ENCODE assay signal across 8 cellular contexts in the genomic region with DNA sequence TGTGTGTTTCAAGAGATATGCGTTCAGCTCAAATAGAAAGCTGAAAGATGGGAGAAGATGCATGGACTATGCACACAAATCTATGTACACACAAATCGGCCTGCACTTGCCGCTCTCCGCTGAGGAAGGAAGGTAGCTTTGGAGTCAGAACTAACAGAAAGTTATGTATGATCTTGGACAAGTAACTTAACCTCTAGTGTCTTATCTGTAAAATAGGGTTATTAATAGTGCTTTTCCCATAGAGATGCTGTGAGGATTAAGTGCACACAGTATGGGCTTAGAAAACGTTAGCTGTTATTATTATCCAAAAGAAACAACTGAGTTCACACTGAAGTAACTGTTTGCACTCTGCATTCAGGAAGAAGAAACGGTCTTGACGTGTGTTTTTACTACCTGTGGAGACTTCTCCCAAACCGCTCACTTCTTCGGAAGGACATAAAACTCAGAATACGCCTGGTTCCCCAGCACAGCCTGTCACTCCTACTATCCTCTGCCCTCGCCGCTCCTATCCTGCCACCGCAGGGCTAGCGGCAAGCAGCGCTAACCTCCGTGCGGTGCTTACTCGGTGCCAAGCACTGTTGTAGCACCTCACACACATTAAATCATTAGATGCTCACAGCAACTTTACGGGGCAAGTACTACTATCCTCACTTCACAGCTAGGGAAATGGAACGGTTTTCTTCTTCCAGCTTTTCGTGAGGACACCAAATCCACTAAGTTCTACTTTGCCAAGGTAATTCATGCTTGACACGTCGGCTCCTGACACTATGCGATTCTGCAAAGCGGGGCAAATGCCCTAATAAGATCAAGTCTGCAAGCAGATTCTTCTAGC. TPM values are rescaled to one million over a fixed set of nuclear protein-coding genes. Genes with fewer than 3 reads are reported as not detected.
DNase-seq lines count a peak whose midpoint lies in the region; ATAC-seq and TF ChIP-seq lines count a peak whose summit lies in the region.

No MANE protein-coding gene starts in this region.

- H3K36me3 ChIP-seq in Panc1 (ENCODE audit: control insufficient read depth, insufficient read depth, low read length) = no peaks in the 10 kb centered on the region
- no peaks in the 10 kb centered on the region for H3K36me3 ChIP-seq in ascending aorta
- no peaks in the 10 kb centered on the region for H3K36me3 ChIP-seq in iPS-20b (ENCODE audit: insufficient read depth, low read depth, low read length)
- H3K36me3 ChIP-seq in smooth muscle cell (ENCODE audit: low read depth) = no peaks in the 10 kb centered on the region

- in situ Hi-C loops in Panc1 (cut with HindIII; ENCODE audit: low pct_unique_long_range_greater_than_20kb, low sequenced_read_pairs) = no loop called here

- peaks cover 21% of the 10 kb centered on the region for H3K4me1 ChIP-seq in Panc1 (ENCODE audit: control insufficient read depth, insufficient read depth, low read length)
- peaks cover 0 to 10% of the 10 kb centered on the region in 2 donors for H3K4me1 ChIP-seq in ascending aorta
- no peaks in the 10 kb centered on the region for H3K4me1 ChIP-seq in iPS-20b (ENCODE audit: insufficient read depth, low read length)
- no peaks in the 10 kb centered on the region for H3K4me1 ChIP-seq in smooth muscle cell (ENCODE audit: low read depth)

- intact Hi-C loops in Panc1 (cut with micrococcal nuclease; ENCODE audit: unreplicated experiment) (no loop called here), ascending aorta (cut with DNase I) (loop anchor here (2.0 to 10.0 kb wide), 8 partner anchors 32 to 332 kb away; no protein-coding TSS in a partner anchor)

- no peaks in the 10 kb centered on the region for H3F3A ChIP-seq in smooth muscle cell (ENCODE audit: low read depth)

- ATAC-seq in Panc1 (peak; percentile 61), HG03469 (IDR thresholded peaks at IDR 0.05; ENCODE audit: unreplicated experiment) (no peak)

- POLR2A ChIA-PET in Panc1 (lab: Charles Lee) = no interaction called here

- DNase-seq in GM20000 (ENCODE audit: low spot score) (peak; percentile 40), Panc1 (ENCODE audit: low read depth, low spot score) (no peak), ascending aorta (ENCODE audit: low spot score in 2 of 2) (no peak), smooth muscle cell (lab: John Stamatoyannopoulos, UW; ENCODE audit: unreplicated experiment) (no peak), HUDEP-2 (lab: John Stamatoyannopoulos, UW; ENCODE audit: unreplicated experiment in 76 of 76) (no peak), hepatic stellate cell (ENCODE audit: low spot score) (no peak)

- H3K9ac ChIP-seq in iPS-20b (ENCODE audit: low read depth, low read length) = no peak overlapping the region
- H3K9ac ChIP-seq in smooth muscle cell (ENCODE audit: low read depth) = peak overlapping the region; percentile 24

- H3K27me3 ChIP-seq in Panc1 (ENCODE audit: control insufficient read depth, insufficient read depth, low read length) = no peaks in the 10 kb centered on the region
- no peaks in the 10 kb centered on the region for H3K27me3 ChIP-seq in ascending aorta
- H3K27me3 ChIP-seq in iPS-20b (ENCODE audit: insufficient read depth, low read length) = peaks cover 49% of the 10 kb centered on the region
- no peaks in the 10 kb centered on the region for H3K27me3 ChIP-seq in smooth muscle cell (ENCODE audit: low read depth)

- peaks cover 36% of the 10 kb centered on the region for H4K20me1 ChIP-seq in smooth muscle cell (ENCODE audit: low read depth)

- no TSS peak for BruUV-seq in Panc1 (replicated peaks; lab: Mats Ljungman, UMichigan)

- H3K4me2 ChIP-seq in smooth muscle cell = peak overlapping the region; percentile 94

- 18% methylated on average over 25 of the region's 25 CpGs for WGBS in smooth muscle cell (ENCODE audit: low lambda C conversion rate)

- TF ChIP-seq CTCF in GM20000 (IDR thresholded peaks at IDR 0.05; ENCODE audit: extremely low read depth, missing control alignments) (no peak), Panc1 (IDR thresholded peaks at IDR 0.05) (no peak), ascending aorta (IDR thresholded peaks at IDR 0.05) (no peak), smooth muscle cell (IDR thresholded peaks at IDR 0.05; ENCODE audit: borderline replicate concordance, insufficient read depth, poor library complexity, severe bottlenecking) (no peak)

- peak overlapping the region; percentile 88 for H2AFZ ChIP-seq in smooth muscle cell (ENCODE audit: low read depth)

- peaks cover 57% of the 10 kb centered on the region for H3K79me2 ChIP-seq in smooth muscle cell (ENCODE audit: low read depth)

- H3K27ac ChIP-seq in Panc1 (ENCODE audit: low read length) = peak overlapping the region; percentile 81
- peak overlapping the region; percentile 83 to 95 for H3K27ac ChIP-seq in ascending aorta
- H3K27ac ChIP-seq in iPS-20b (ENCODE audit: low read length) = no peak overlapping the region
- no peak overlapping the region for H3K27ac ChIP-seq in smooth muscle cell (ENCODE audit: low read depth)

- CTCF ChIA-PET in Panc1 (lab: Charles Lee) = interaction anchor here (0.6 kb wide), 2 partner anchors 95 to 372 kb away, joined by 3 read pairs; no protein-coding TSS in a partner anchor

- H3K4me3 ChIP-seq in Panc1 (ENCODE audit: low read depth in 2 of 2, low read length in 2 of 2) (peak overlapping the region; percentile 68 to 81), ascending aorta (peak overlapping the region; percentile 64 to 90), iPS-20b (ENCODE audit: low read length) (peak overlapping the region; percentile 87), smooth muscle cell (peak overlapping the region; percentile 81)

- H3K9me3 ChIP-seq in Panc1 (ENCODE audit: control insufficient read depth, insufficient read depth, low read depth, low read length) = no peaks in the 10 kb centered on the region
- no peaks in the 10 kb centered on the region for H3K9me3 ChIP-seq in ascending aorta
- no peaks in the 10 kb centered on the region for H3K9me3 ChIP-seq in iPS-20b (ENCODE audit: insufficient read depth, low read depth, low read length)
- no peaks in the 10 kb centered on the region for H3K9me3 ChIP-seq in smooth muscle cell (replicated peaks; ENCODE audit: low read depth)

RNA-seq across cellular contexts. Expression of gene TGFBR3, which starts 1.3 kb away (rescaled TPM):
- total RNA-seq in Panc1 (2021; ENCODE audit: unreplicated experiment) (14.5 TPM), ascending aorta (127 TPM), smooth muscle cell (112 TPM in 2 replicates)
- polyA plus RNA-seq in Panc1 (2012; ENCODE audit: insufficient read length) = 4.3 TPM
- 52.0 and 68.3 TPM in 2 replicates for polyA plus RNA-seq in smooth muscle cell

Comparison
In these comparisons a context has a peak if more than half of its experiments do, and no peak if none do; other contexts are left out.
1. H3K27ac ChIP-seq: peak in Panc1 (single experiment) and ascending aorta (2 of 2); none in iPS-20b (single experiment) and smooth muscle cell (single experiment).
2. Peak in every context shown above with its lines, with median percentiles within 50 percentile points of each other: H3K4me3 ChIP-seq.